ENCODE assay signal across 18 cellular contexts in genomic region chr1:243791586-243792267, GRCh38. TPM values are rescaled to one million over a fixed set of nuclear protein-coding genes. Genes with fewer than 3 reads are reported as not detected.
DNase-seq lines count a peak whose midpoint lies in the region; ATAC-seq, FAIRE-seq and TF ChIP-seq lines count a peak whose summit lies in the region.
"Had no signal": no experiment of that assay in that cellular context is flagged by ENCODE, and none has a peak within 500 bp of the region (broad histone marks: within the 10 kb centered on the region; RNA-seq: fewer than 3 reads in every experiment).

No MANE protein-coding gene starts in this region.

- intact Hi-C loops in thyroid gland (cut with DNase I): no loop called here
- intact Hi-C loops in activated T-helper 1 cell treated with anti-CD3 and anti-CD28 coated beads, Interleukin-12 subunit alpha, Interleukin-12 subunit beta, Interleukin-2, Interleukin-4 antibody, amounts not matched to agents 30 ng/mL and 10 ng/mL and 1 ng/mL, durations not matched to agents 14 hours and 24 hours and 36 hours (cut with micrococcal nuclease): no loop called here

- peaks cover 3% of the 10 kb centered on the region for H3K9me3 Mint-ChIP-seq in mesothelial cell of epicardium
- H3K9me3 Mint-ChIP-seq in activated T-helper 1 cell treated with anti-CD3 and anti-CD28 coated beads, Interleukin-12 subunit alpha, Interleukin-12 subunit beta, Interleukin-2, Interleukin-4 antibody, amounts not matched to agents 30 ng/mL and 10 ng/mL and 1 ng/mL, durations not matched to agents 14 hours and 24 hours and 36 hours: no peaks in the 10 kb centered on the region

- TF ChIP-seq CTCF in mesothelial cell of epicardium (IDR thresholded peaks at IDR 0.05; ENCODE audit: unreplicated experiment) (no peak), thyroid gland (IDR thresholded peaks at IDR 0.05) (no peak)

- H3K4me3 ChIP-seq in thyroid gland (replicated peaks in 1 of 3): no peak overlapping the region

- H3K4me1 ChIP-seq in thyroid gland: peaks cover 34 to 61% of the 10 kb centered on the region in 2 donors

- no peak for ATAC-seq in GM18909 (IDR thresholded peaks at IDR 0.05; ENCODE audit: poor library complexity, unreplicated experiment)
- ATAC-seq: left colon had no signal

- peaks cover 16% of the 10 kb centered on the region for H3K36me3 Mint-ChIP-seq in mesothelial cell of epicardium
- H3K36me3 Mint-ChIP-seq in activated T-helper 1 cell treated with anti-CD3 and anti-CD28 coated beads, Interleukin-12 subunit alpha, Interleukin-12 subunit beta, Interleukin-2, Interleukin-4 antibody, amounts not matched to agents 30 ng/mL and 10 ng/mL and 1 ng/mL, durations not matched to agents 14 hours and 24 hours and 36 hours (ENCODE audit: low read depth): peaks cover 2% of the 10 kb centered on the region

- H3K4me1 Mint-ChIP-seq in mesothelial cell of epicardium: peaks cover 41% of the 10 kb centered on the region
- H3K4me1 Mint-ChIP-seq in activated T-helper 1 cell treated with anti-CD3 and anti-CD28 coated beads, Interleukin-12 subunit alpha, Interleukin-12 subunit beta, Interleukin-2, Interleukin-4 antibody, amounts not matched to agents 30 ng/mL and 10 ng/mL and 1 ng/mL, durations not matched to agents 14 hours and 24 hours and 36 hours (ENCODE audit: low read depth): peaks cover 21% of the 10 kb centered on the region

- no peaks in the 10 kb centered on the region for H3K27me3 Mint-ChIP-seq in mesothelial cell of epicardium (ENCODE audit: low read depth)
- H3K27me3 Mint-ChIP-seq in activated T-helper 1 cell treated with anti-CD3 and anti-CD28 coated beads, Interleukin-12 subunit alpha, Interleukin-12 subunit beta, Interleukin-2, Interleukin-4 antibody, amounts not matched to agents 30 ng/mL and 10 ng/mL and 1 ng/mL, durations not matched to agents 14 hours and 24 hours and 36 hours (ENCODE audit: insufficient read depth): no peaks in the 10 kb centered on the region

- DNase-seq in amniotic epithelial cell (ENCODE audit: low read depth) (peak; percentile 66), frontal cortex (ENCODE audit: low spot score in 2 of 2) (no peak), mesothelial cell of epicardium (ENCODE audit: low spot score in 2 of 2, unreplicated experiment in 2 of 2) (no peak), thyroid gland (peak; percentile 54 to 69), NCI-H526 treated with DMSO at 0.1 percent for 48 hours (lab: John Stamatoyannopoulos, UW) (no peak), AG08395 (ENCODE audit: low spot score) (no peak)
- no peak for DNase-seq in activated T-helper 1 cell treated with anti-CD3 and anti-CD28 coated beads, Interleukin-12 subunit alpha, Interleukin-12 subunit beta, Interleukin-2, Interleukin-4 antibody, amounts not matched to agents 30 ng/mL and 10 ng/mL and 1 ng/mL, durations not matched to agents 14 hours and 24 hours and 36 hours (ENCODE audit: low spot score)
- DNase-seq: activated CD8-positive, alpha-beta memory T cell treated with anti-CD3 and anti-CD28 coated beads for 24 hours; activated naive CD4-positive, alpha-beta T cell treated with anti-CD3 and anti-CD28 coated beads, Interleukin-2, amount 50 U/mL, for 16 hours; GOT3; Kasumi-1; left colon; NCI-H1694 treated with DMSO at 0.1 percent for 48 hours; NCI-H774; T1000 had no signal

- H3K36me3 ChIP-seq in thyroid gland: no peaks in the 10 kb centered on the region
- H3K36me3 ChIP-seq: neutrophil had no signal

- H3K27ac ChIP-seq in thyroid gland: peak overlapping the region; percentile 74 to 95 (median 79)
- H3K27ac ChIP-seq: neutrophil had no signal

- H3K4me3 Mint-ChIP-seq in mesothelial cell of epicardium: no peak overlapping the region
- no peak overlapping the region for H3K4me3 Mint-ChIP-seq in activated T-helper 1 cell treated with anti-CD3 and anti-CD28 coated beads, Interleukin-12 subunit alpha, Interleukin-12 subunit beta, Interleukin-2, Interleukin-4 antibody, amounts not matched to agents 30 ng/mL and 10 ng/mL and 1 ng/mL, durations not matched to agents 14 hours and 24 hours and 36 hours

- peak; percentile 40 for FAIRE-seq in frontal cortex (lab: Jason Lieb, UNC)
- FAIRE-seq: colon had no signal

- H3K27me3 ChIP-seq in thyroid gland: no peaks in the 10 kb centered on the region
- H3K27me3 ChIP-seq: neutrophil had no signal

- TF ChIP-seq POLR2A in thyroid gland (IDR thresholded peaks at IDR 0.05): peak in 1 of 2 donors; percentile 45

- WGBS in thyroid gland, 2 donors: 47 to 48% methylated on average over 4 of the region's 4 CpGs

- no peaks in the 10 kb centered on the region for H3K9me3 ChIP-seq in thyroid gland
- H3K9me3 ChIP-seq: neutrophil had no signal

- peak overlapping the region; percentile 69 for H3K27ac Mint-ChIP-seq in mesothelial cell of epicardium
- H3K27ac Mint-ChIP-seq in activated T-helper 1 cell treated with anti-CD3 and anti-CD28 coated beads, Interleukin-12 subunit alpha, Interleukin-12 subunit beta, Interleukin-2, Interleukin-4 antibody, amounts not matched to agents 30 ng/mL and 10 ng/mL and 1 ng/mL, durations not matched to agents 14 hours and 24 hours and 36 hours: no peak overlapping the region

RNA-seq across cellular contexts. Expression of gene AKT3, which starts 58.3 kb away (rescaled TPM):
- 249 TPM for total RNA-seq in frontal cortex
- total RNA-seq in mesothelial cell of epicardium: 107 to 113 TPM (median 110 TPM) in 3 replicates
- total RNA-seq in thyroid gland: 10 to 100 TPM; 51.7 to 84.1 (median 71.1) TPM
- 40.1 and 44.0 TPM in 2 replicates for total RNA-seq in activated T-helper 1 cell treated with anti-CD3 and anti-CD28 coated beads, Interleukin-12 subunit alpha, Interleukin-12 subunit beta, Interleukin-2, Interleukin-4 antibody, amounts not matched to agents 30 ng/mL and 10 ng/mL and 1 ng/mL, durations not matched to agents 14 hours and 24 hours and 36 hours

Comparison
In these comparisons a context has a peak if more than half of its experiments do, and no peak if none do; other contexts are left out.
1. DNase-seq: peak in amniotic epithelial cell (single experiment) and thyroid gland (2 of 2); none in frontal cortex (0 of 2), mesothelial cell of epicardium (0 of 2), NCI-H526 treated with DMSO at 0.1 percent for 48 hours (single experiment), activated T-helper 1 cell treated with anti-CD3 and anti-CD28 coated beads, Interleukin-12 subunit alpha, Interleukin-12 subunit beta, Interleukin-2, Interleukin-4 antibody, amounts not matched to agents 30 ng/mL and 10 ng/mL and 1 ng/mL, durations not matched to agents 14 hours and 24 hours and 36 hours (single experiment) and AG08395 (single experiment).